In genomic region chr7:44083796-44084195, GRCh38 we compare ENCODE assay signal across 2 cellular contexts.
TF ChIP-seq lines count a peak whose summit lies in the region.

No MANE protein-coding gene starts in this region.

TF ChIP-seq in SK-N-SH treated with all-trans-retinoic acid at 6 μM for 48 hours, 23 proteins besides CTCF, POLR2A, EP300 and RAD21 (continued from another document):
- TF ChIP-seq TSHZ2 (CRISPR knock-in tag; IDR thresholded peaks at IDR 0.05) (no peak), ZFP3 (CRISPR knock-in tag; IDR thresholded peaks at IDR 0.05) (no peak), POU6F1 (CRISPR knock-in tag; IDR thresholded peaks at IDR 0.05; ENCODE audit: borderline replicate concordance, low read depth) (no peak), ISL1 (CRISPR knock-in tag; IDR thresholded peaks at IDR 0.05) (no peak), ZNF8 (CRISPR knock-in tag; IDR thresholded peaks at IDR 0.05) (no peak), ZC3H10 (CRISPR knock-in tag; IDR thresholded peaks at IDR 0.05) (no peak), CREB5 (CRISPR knock-in tag; IDR thresholded peaks at IDR 0.05; ENCODE audit: low read depth) (no peak), TCF4 (CRISPR knock-in tag; IDR thresholded peaks at IDR 0.05; ENCODE audit: borderline replicate concordance) (no peak), ESRRG (CRISPR knock-in tag; IDR thresholded peaks at IDR 0.05) (no peak), SNAI2 (CRISPR knock-in tag; IDR thresholded peaks at IDR 0.05) (no peak), CSRNP3 (CRISPR knock-in tag; IDR thresholded peaks at IDR 0.05) (no peak), OSR1 (CRISPR knock-in tag; IDR thresholded peaks at IDR 0.05) (no peak), PATZ1 (CRISPR knock-in tag; IDR thresholded peaks at IDR 0.05; ENCODE audit: borderline replicate concordance) (no peak)

TF ChIP-seq in WTC11, 78 proteins besides CTCF, POLR2A, EP300 and RAD21 (continued from another document):
- no peak for TF ChIP-seq ZNF532 (CRISPR knock-in tag; IDR thresholded peaks at IDR 0.05; ENCODE audit: borderline replicate concordance)
- no peak for TF ChIP-seq ZBTB21 (CRISPR knock-in tag; IDR thresholded peaks at IDR 0.05; ENCODE audit: borderline replicate concordance)
- no peak for TF ChIP-seq FOXP1 (CRISPR knock-in tag; IDR thresholded peaks at IDR 0.05; ENCODE audit: borderline replicate concordance)
- no peak for TF ChIP-seq ZNF512 (CRISPR knock-in tag; IDR thresholded peaks at IDR 0.05; ENCODE audit: borderline replicate concordance)
- no peak for TF ChIP-seq GABPB1 (CRISPR knock-in tag; IDR thresholded peaks at IDR 0.05)
- TF ChIP-seq ELF4 (CRISPR knock-in tag; IDR thresholded peaks at IDR 0.05; ENCODE audit: low read depth), result no peak
